1 cellular context compared by ENCODE assay signal in genomic region chr10:5888843-5889623, GRCh38.
TF ChIP-seq lines count a peak whose summit lies in the region.

No MANE protein-coding gene starts in this region.

TF ChIP-seq in HepG2, 621 proteins besides CTCF, POLR2A, EP300 and RAD21 (continued from another document):
- TF ChIP-seq TEAD3 (CRISPR knock-in tag; optimal IDR thresholded peaks at IDR 0.05; ENCODE audit: borderline replicate concordance) (no peak), IKZF5 (CRISPR knock-in tag; IDR thresholded peaks at IDR 0.05) (no peak), SIN3B (IDR thresholded peaks at IDR 0.05; ENCODE audit: low read length) (no peak), FOXC1 (CRISPR knock-in tag; IDR thresholded peaks at IDR 0.05; ENCODE audit: borderline replicate concordance) (0 out of 2 replicates have a peak, but pooled peaks have one; percentile 34), PATZ1 (CRISPR knock-in tag; IDR thresholded peaks at IDR 0.05) (0 out of 2 replicates have a peak, but pooled peaks have one; percentile 10), ZNF12 (CRISPR knock-in tag; IDR thresholded peaks at IDR 0.05) (no peak), ZSCAN21 (CRISPR knock-in tag; IDR thresholded peaks at IDR 0.05; ENCODE audit: borderline replicate concordance) (peak; percentile 34; the same call in 1 of the 2 replicates), MED8 (CRISPR knock-in tag; IDR thresholded peaks at IDR 0.05; ENCODE audit: insufficient replicate concordance) (no peak), NCOR1 (IDR thresholded peaks at IDR 0.05; ENCODE audit: borderline replicate concordance, low read length) (no peak), CREBL2 (CRISPR knock-in tag; IDR thresholded peaks at IDR 0.05; ENCODE audit: borderline replicate concordance) (no peak), KMT2A (CRISPR knock-in tag; IDR thresholded peaks at IDR 0.05) (peak; percentile 29; the same call in 1 of the 2 replicates), ZNF615 (CRISPR knock-in tag; IDR thresholded peaks at IDR 0.05; ENCODE audit: borderline replicate concordance) (no peak), ZNF768 (CRISPR knock-in tag; IDR thresholded peaks at IDR 0.05) (peak; percentile 74; the same call in 1 of the 2 replicates), ZNF30 (CRISPR knock-in tag; IDR thresholded peaks at IDR 0.05) (0 out of 2 replicates have a peak, but pooled peaks have one; percentile 48), ZNF766 (CRISPR knock-in tag; IDR thresholded peaks at IDR 0.05; ENCODE audit: borderline replicate concordance) (0 out of 2 replicates have a peak, but pooled peaks have one; percentile 11), PCBP2 (optimal IDR thresholded peaks at IDR 0.05; ENCODE audit: low read depth, low read length, poor library complexity, severe bottlenecking) (no peak)
